8 cellular contexts compared by ENCODE assay signal in genomic region chr17:47324224-47325020, GRCh38. TPM values are rescaled to one million over a fixed set of nuclear protein-coding genes. Genes with fewer than 3 reads are reported as not detected.
DNase-seq lines count a peak whose midpoint lies in the region; ATAC-seq and TF ChIP-seq lines count a peak whose summit lies in the region.

No MANE protein-coding gene starts in this region.

- H3K9ac ChIP-seq in IMR-90 (ENCODE audit: low read depth, low read length) (peak overlapping the region; percentile 76), adipocyte (ENCODE audit: low read length) (peak overlapping the region; percentile 90)

- H2AFZ ChIP-seq in IMR-90 (replicated peaks; ENCODE audit: low read length, poor library complexity) = peak overlapping the region; percentile 98

- H4K5ac ChIP-seq in IMR-90 (ENCODE audit: low read depth, low read length) = peak overlapping the region; percentile 91

- H2BK20ac ChIP-seq in IMR-90 (ENCODE audit: low read depth, low read length) = peak overlapping the region; percentile 3

- dilution Hi-C loops in IMR-90 (cut with HindIII; ENCODE audit: low sequenced_read_pairs, unreplicated experiment) = no loop called here

- H4K91ac ChIP-seq in IMR-90 (ENCODE audit: insufficient read depth, low read depth, low read length) = peak overlapping the region; percentile 78

- peak overlapping the region; percentile 76 for H2BK5ac ChIP-seq in IMR-90 (ENCODE audit: low read depth, low read length, poor library complexity, severe bottlenecking)

- H3K9me1 ChIP-seq in IMR-90 (ENCODE audit: insufficient read depth, low read length) = 0 out of 2 replicates have a peak, but pooled peaks cover 2% of the 10 kb centered on the region

- H3K27me3 ChIP-seq in IMR-90 (ENCODE audit: control insufficient read depth, insufficient read depth, low read length) = no peaks in the 10 kb centered on the region
- no peaks in the 10 kb centered on the region for H3K27me3 ChIP-seq in adipocyte (replicated peaks; ENCODE audit: control insufficient read depth, insufficient read depth, low read length)
- peaks cover 0 to 19% (median 13%) of the 10 kb centered on the region in 3 donors for H3K27me3 ChIP-seq in gastrocnemius medialis

- H3K4me1 ChIP-seq in IMR-90 (ENCODE audit: control insufficient read depth, insufficient read depth, low read length) (no peaks in the 10 kb centered on the region), adipocyte (ENCODE audit: control insufficient read depth, insufficient read depth, low read length) (peaks cover 9% of the 10 kb centered on the region), gastrocnemius medialis (peaks cover 0 to 2% of the 10 kb centered on the region in 2 donors)

- TF ChIP-seq RAD21 in IMR-90 (IDR thresholded peaks at IDR 0.05; ENCODE audit: low read length) = no peak

- POLR2A ChIA-PET in IMR-90 (lab: Charles Lee; ENCODE audit: unreplicated experiment) = interaction anchor here (1.1 kb wide), 1 partner anchor 14 kb away, joined by 3 read pairs; no protein-coding TSS in a partner anchor

- peak overlapping the region; percentile 67; the same call in 2 of the 3 replicates for H2BK15ac ChIP-seq in IMR-90 (ENCODE audit: low read depth, low read length)

- peak overlapping the region; percentile 87 for H2AK9ac ChIP-seq in IMR-90 (replicated peaks; ENCODE audit: low read depth, low read length, poor library complexity)

- intact Hi-C loops in IMR-90 (cut with micrococcal nuclease) = loop anchor here (2.0 to 5.0 kb wide), 2 partner anchors 163 to 290 kb away; no protein-coding TSS in a partner anchor
- intact Hi-C loops in gastrocnemius medialis (cut with DNase I; ENCODE audit: low total_unique reads) = no loop called here

- no TSS peak for BruUV-seq in IMR-90 (replicated peaks; lab: Mats Ljungman, UMichigan)

- H3K56ac ChIP-seq in IMR-90 (ENCODE audit: extremely low read depth, insufficient read depth, low read length) = peak overlapping the region; percentile 57

- H3K23ac ChIP-seq in IMR-90 (ENCODE audit: low read depth, low read length) = peak overlapping the region; percentile 98

- H4K8ac ChIP-seq in IMR-90 (ENCODE audit: low read depth in 2 of 2, low read length in 2 of 2) = peak overlapping the region; percentile 74 to 93

- in situ Hi-C loops in IMR-90 (cut with MboI; ENCODE audit: low sequenced_read_pairs) (no loop called here), SK-MEL-5 (cut with HindIII; ENCODE audit: low pct_unique_long_range_greater_than_20kb, low sequenced_read_pairs) (no loop called here), gastrocnemius medialis (cut with MboI; ENCODE audit: low sequenced_read_pairs in 4 of 4) (no loop called here)

- H2BK120ac ChIP-seq in IMR-90 (ENCODE audit: low read depth, low read length) = peak overlapping the region; percentile 80

- no peak for TF ChIP-seq CTCF in IMR-90 (conservative IDR thresholded peaks at IDR 0.05; ENCODE audit: low read depth, low read length)
- TF ChIP-seq CTCF in gastrocnemius medialis (IDR thresholded peaks at IDR 0.05 in 4 of 5, conservative IDR thresholded peaks at IDR 0.05 in 1 of 5) = no peak

- H3K9me3 ChIP-seq in IMR-90 (ENCODE audit: control insufficient read depth, insufficient read depth, low read length) (no peaks in the 10 kb centered on the region), adipocyte (ENCODE audit: control insufficient read depth, low read length) (peaks cover 3% of the 10 kb centered on the region), gastrocnemius medialis (no peaks in the 10 kb centered on the region)

- peak overlapping the region; percentile 94 for H3K4ac ChIP-seq in IMR-90 (ENCODE audit: low read depth, low read length)

- H3K79me1 ChIP-seq in IMR-90 (ENCODE audit: low read depth in 1 of 2, low read length in 2 of 2) = peaks cover 0 to 13% of the 10 kb centered on the region in 2 experiments; a peak in 2 of 4 replicates

- H3K36me3 ChIP-seq in IMR-90 (ENCODE audit: control insufficient read depth, insufficient read depth, low read length) (no peaks in the 10 kb centered on the region), adipocyte (ENCODE audit: control insufficient read depth, insufficient read depth, low read length, severe bottlenecking) (no peaks in the 10 kb centered on the region), gastrocnemius medialis (no peaks in the 10 kb centered on the region)

- DNase-seq in DMS53 treated with DMSO at 0.1 percent for 48 hours (lab: John Stamatoyannopoulos, UW; ENCODE audit: unreplicated experiment) (peak; percentile 87), IMR-90 (peak; percentile 48), SK-MEL-5 (ENCODE audit: low read depth, low spot score) (peak; percentile 41), adipocyte (ENCODE audit: low read depth) (no peak), hepatic stellate cell (ENCODE audit: low spot score) (peak; percentile 34), gastrocnemius medialis (peak; percentile 18 to 29), RKO (ENCODE audit: low spot score) (no peak)

- H4K20me1 ChIP-seq in IMR-90 (ENCODE audit: insufficient read depth, low read length) = no peaks in the 10 kb centered on the region

- H3K27ac ChIP-seq in IMR-90 (ENCODE audit: insufficient read depth, low read length) = peak overlapping the region; percentile 82
- H3K27ac ChIP-seq in gastrocnemius medialis = peak overlapping the region; percentile 78 to 89 (median 83)

- WGBS in IMR-90 (ENCODE audit: extremely low coverage in 2 of 2, insufficient read length in 1 of 2), 2 experiments = 31% methylated on average over 7 of the region's 28 CpGs; no CpG with 5 or more reads in 1 of the 2 experiments

- H3K14ac ChIP-seq in IMR-90 (replicated peaks; ENCODE audit: low read depth, low read length) = peak overlapping the region; percentile 96

- TF ChIP-seq POLR2A in IMR-90 (IDR thresholded peaks at IDR 0.05; ENCODE audit: low read depth, low read length) (no peak), gastrocnemius medialis (IDR thresholded peaks at IDR 0.05) (no peak)

- H2AK5ac ChIP-seq in IMR-90 (ENCODE audit: low read depth, low read length) = peak overlapping the region; percentile 74

- CTCF ChIA-PET in IMR-90 (lab: Yijun Ruan, JAX) = no interaction called here

- peak overlapping the region; percentile 93 for H3K4me2 ChIP-seq in IMR-90 (ENCODE audit: low read depth, low read length)

- peak overlapping the region; percentile 88 for H3K18ac ChIP-seq in IMR-90 (ENCODE audit: low read depth, low read length)

- H3K4me3 ChIP-seq in IMR-90 (ENCODE audit: insufficient read depth, low read depth, low read length) (peak overlapping the region; percentile 91), adipocyte (ENCODE audit: low read length) (peak overlapping the region; percentile 87), gastrocnemius medialis (peak overlapping the region; percentile 55 to 70 (median 62))

- ATAC-seq in GM21360 (IDR thresholded peaks at IDR 0.05; ENCODE audit: unreplicated experiment) (peak; percentile 29), IMR-90 (ENCODE audit: low read depth) (peak; percentile 33), gastrocnemius medialis (peak; percentile 51 to 72)

TF ChIP-seq in IMR-90, 13 proteins besides CTCF, POLR2A, EP300 and RAD21:
- TF ChIP-seq NFE2L2 (IDR thresholded peaks at IDR 0.05; ENCODE audit: low read depth, low read length) = no peak
- TF ChIP-seq BHLHE40 (IDR thresholded peaks at IDR 0.05; ENCODE audit: low read depth, low read length) = no peak
- no peak for TF ChIP-seq MAZ (IDR thresholded peaks at IDR 0.05; ENCODE audit: borderline replicate concordance, low read depth, low read length)
- no peak for TF ChIP-seq FOS (IDR thresholded peaks at IDR 0.05; ENCODE audit: low read depth, low read length)
- TF ChIP-seq SMC3 (IDR thresholded peaks at IDR 0.05; ENCODE audit: low read depth, low read length) = no peak
- TF ChIP-seq RFX5 (IDR thresholded peaks at IDR 0.05; ENCODE audit: low read depth, low read length) = no peak
- TF ChIP-seq, protein P1, sequence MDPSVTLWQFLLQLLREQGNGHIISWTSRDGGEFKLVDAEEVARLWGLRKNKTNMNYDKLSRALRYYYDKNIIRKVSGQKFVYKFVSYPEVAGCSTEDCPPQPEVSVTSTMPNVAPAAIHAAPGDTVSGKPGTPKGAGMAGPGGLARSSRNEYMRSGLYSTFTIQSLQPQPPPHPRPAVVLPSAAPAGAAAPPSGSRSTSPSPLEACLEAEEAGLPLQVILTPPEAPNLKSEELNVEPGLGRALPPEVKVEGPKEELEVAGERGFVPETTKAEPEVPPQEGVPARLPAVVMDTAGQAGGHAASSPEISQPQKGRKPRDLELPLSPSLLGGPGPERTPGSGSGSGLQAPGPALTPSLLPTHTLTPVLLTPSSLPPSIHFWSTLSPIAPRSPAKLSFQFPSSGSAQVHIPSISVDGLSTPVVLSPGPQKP (IDR thresholded peaks at IDR 0.05; ENCODE audit: borderline replicate concordance, low read depth, low read length) = no peak
- no peak for TF ChIP-seq CEBPB (IDR thresholded peaks at IDR 0.05; ENCODE audit: low read depth, low read length)
- TF ChIP-seq RCOR1 (IDR thresholded peaks at IDR 0.05; ENCODE audit: insufficient replicate concordance, low read length) = no peak
- no peak for TF ChIP-seq MAFK (IDR thresholded peaks at IDR 0.05; ENCODE audit: low read depth, low read length)
- TF ChIP-seq MXI1 (IDR thresholded peaks at IDR 0.05; ENCODE audit: borderline replicate concordance, low read depth, low read length) = no peak
- TF ChIP-seq CHD1 (IDR thresholded peaks at IDR 0.05; ENCODE audit: low read depth, low read length) = no peak
- TF ChIP-seq USF2 (IDR thresholded peaks at IDR 0.05; ENCODE audit: low read depth, low read length) = no peak

RNA-seq across cellular contexts. Expression of gene EFCAB13, which starts 0.7 kb away (rescaled TPM):
- total RNA-seq in IMR-90 (2012; rRNA removed) (1.1 and 1.4 TPM in 2 replicates), gastrocnemius medialis (1 to 10 TPM; 1.4 to 2.5 (median 1.8) TPM)
- polyA plus RNA-seq in IMR-90 (2012; rRNA removed) = 0.22 and 0.77 TPM in 2 replicates
- polyA plus RNA-seq in IMR-90 (2012; cell fraction: cytosol; rRNA removed) = 0.08 and 0.10 TPM in 2 replicates
- polyA plus RNA-seq in IMR-90 (2012; cell fraction: nucleus; rRNA removed; ENCODE audit: low replicate concordance) = 0.34 and 1.7 TPM in 2 replicates
- 1.8 and 2.7 TPM in 2 replicates for total RNA-seq in SK-MEL-5 (2014; rRNA removed; shearing (Covaris generic))
- polyA plus RNA-seq in SK-MEL-5 (2015; cell fraction: cytosol; rRNA removed) = 0.33 and 0.49 TPM in 2 replicates
- 4.9 and 17.6 TPM in 2 replicates for polyA plus RNA-seq in SK-MEL-5 (2015; cell fraction: nucleus; rRNA removed)

Comparison
In these comparisons a context has a peak if more than half of its experiments do, and no peak if none do; other contexts are left out.
1. DNase-seq: peak in DMS53 treated with DMSO at 0.1 percent for 48 hours (single experiment), IMR-90 (single experiment), SK-MEL-5 (single experiment), hepatic stellate cell (single experiment) and gastrocnemius medialis (2 of 2); none in adipocyte (single experiment) and RKO (single experiment).
2. Peak in every context shown above with its lines, with median percentiles within 50 percentile points of each other: ATAC-seq and H3K4me3 ChIP-seq.